Comparison of ENCODE assay signal across 1 cellular context in the genomic region with DNA sequence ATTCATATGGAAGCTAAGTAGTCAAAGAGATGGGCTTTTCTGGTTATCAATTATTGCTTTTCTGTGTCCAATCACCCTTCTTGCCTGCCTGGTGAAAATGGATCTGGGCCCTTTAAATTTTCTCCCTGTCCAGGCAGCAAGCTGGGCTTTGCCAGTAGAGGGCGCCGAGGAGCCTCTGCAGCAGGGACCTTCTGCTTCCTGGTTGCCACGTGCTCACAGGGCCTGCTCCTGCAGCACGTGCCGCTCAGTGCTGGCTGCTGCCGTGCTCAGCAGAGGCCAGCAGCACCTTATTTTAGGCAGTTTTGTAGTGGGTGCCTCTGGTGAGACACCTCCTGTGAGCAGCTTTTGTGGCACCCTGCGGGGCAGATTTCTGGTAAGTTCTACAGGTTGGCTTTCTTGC.
TF ChIP-seq lines count a peak whose summit lies in the region.

No MANE protein-coding gene starts in this region.

TF ChIP-seq in HEK293, 187 proteins besides CTCF, POLR2A, EP300 and RAD21 (continued from another document):
- TF ChIP-seq, protein P1, sequence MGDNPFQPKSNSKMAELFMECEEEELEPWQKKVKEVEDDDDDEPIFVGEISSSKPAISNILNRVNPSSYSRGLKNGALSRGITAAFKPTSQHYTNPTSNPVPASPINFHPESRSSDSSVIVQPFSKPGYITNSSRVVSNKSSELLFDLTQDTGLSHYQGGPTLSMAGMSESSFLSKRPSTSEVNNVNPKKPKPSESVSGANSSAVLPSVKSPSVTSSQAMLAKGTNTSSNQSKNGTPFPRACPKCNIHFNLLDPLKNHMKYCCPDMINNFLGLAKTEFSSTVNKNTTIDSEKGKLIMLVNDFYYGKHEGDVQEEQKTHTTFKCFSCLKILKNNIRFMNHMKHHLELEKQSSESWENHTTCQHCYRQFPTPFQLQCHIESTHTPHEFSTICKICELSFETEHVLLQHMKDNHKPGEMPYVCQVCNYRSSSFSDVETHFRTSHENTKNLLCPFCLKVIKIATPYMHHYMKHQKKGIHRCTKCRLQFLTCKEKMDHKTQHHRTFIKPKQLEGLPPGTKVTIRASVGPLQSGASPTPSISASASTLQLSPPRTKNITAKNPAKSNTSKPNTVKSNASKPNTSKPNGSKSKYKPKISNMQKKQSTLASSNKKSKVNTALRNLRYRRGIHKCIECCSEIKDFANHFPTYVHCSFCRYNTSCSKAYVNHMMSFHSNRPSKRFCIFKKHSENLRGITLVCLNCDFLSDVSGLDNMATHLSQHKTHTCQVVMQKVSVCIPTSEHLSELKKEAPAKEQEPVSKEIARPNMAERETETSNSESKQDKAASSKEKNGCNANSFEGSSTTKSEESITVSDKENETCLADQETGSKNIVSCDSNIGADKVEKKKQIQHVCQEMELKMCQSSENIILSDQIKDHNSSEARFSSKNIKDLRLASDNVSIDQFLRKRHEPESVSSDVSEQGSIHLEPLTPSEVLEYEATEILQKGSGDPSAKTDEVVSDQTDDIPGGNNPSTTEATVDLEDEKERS (tag by site-specific recombination; IDR thresholded peaks at IDR 0.05): peak; percentile 95; the same call in 1 of the 2 replicates
- TF ChIP-seq TRIM28 (IDR thresholded peaks at IDR 0.05; ENCODE audit: borderline replicate concordance, low read length) (peak; percentile 98; the same call in 1 of the 2 replicates), ZNF391 (tag by site-specific recombination; IDR thresholded peaks at IDR 0.05; ENCODE audit: borderline replicate concordance, low read depth) (no peak), ZSCAN16 (tag by site-specific recombination; IDR thresholded peaks at IDR 0.05) (no peak), ZEB2 (tag by site-specific recombination; IDR thresholded peaks at IDR 0.05) (no peak), ZNF544 (tag by site-specific recombination; IDR thresholded peaks at IDR 0.05) (no peak), IKZF3 (tag by site-specific recombination; IDR thresholded peaks at IDR 0.05) (no peak), ZNF121 (tag by site-specific recombination; IDR thresholded peaks at IDR 0.05) (no peak), ZNF660 (tag by site-specific recombination; IDR thresholded peaks at IDR 0.05) (peak; percentile 71; the same call in 1 of the 2 replicates), ZNF426 (tag by site-specific recombination; IDR thresholded peaks at IDR 0.05) (no peak), ZNF114 (tag by site-specific recombination; IDR thresholded peaks at IDR 0.05) (no peak), ZNF571 (tag by site-specific recombination; IDR thresholded peaks at IDR 0.05) (no peak), ZNF768 (tag by site-specific recombination; IDR thresholded peaks at IDR 0.05) (no peak), ZNF530 (tag by site-specific recombination; IDR thresholded peaks at IDR 0.05; ENCODE audit: low read depth) (no peak), ZBTB48 (tag by site-specific recombination; IDR thresholded peaks at IDR 0.05) (no peak), ZNF585B (tag by site-specific recombination; IDR thresholded peaks at IDR 0.05) (no peak), ZNF555 (tag by site-specific recombination; conservative IDR thresholded peaks at IDR 0.05) (no peak), ZBTB20 (tag by site-specific recombination; IDR thresholded peaks at IDR 0.05) (no peak), KLF8 (tag by site-specific recombination; IDR thresholded peaks at IDR 0.05) (no peak), ZSCAN23 (tag by site-specific recombination; IDR thresholded peaks at IDR 0.05) (no peak), ZNF19 (tag by site-specific recombination; IDR thresholded peaks at IDR 0.05; ENCODE audit: low read depth) (no peak), ZNF248 (tag by site-specific recombination; IDR thresholded peaks at IDR 0.05) (no peak), ZNF341 (tag by site-specific recombination; IDR thresholded peaks at IDR 0.05; ENCODE audit: low read depth) (no peak), ZNF792 (tag by site-specific recombination; IDR thresholded peaks at IDR 0.05) (no peak), ZNF112 (tag by site-specific recombination; IDR thresholded peaks at IDR 0.05) (no peak), ZNF514 (tag by site-specific recombination; IDR thresholded peaks at IDR 0.05) (no peak), ZNF366 (tag by site-specific recombination; conservative IDR thresholded peaks at IDR 0.05) (no peak), ZNF2 (tag by site-specific recombination; IDR thresholded peaks at IDR 0.05) (0 out of 2 replicates have a peak, but pooled peaks have one; percentile 35)
- TF ChIP-seq, protein P2, sequence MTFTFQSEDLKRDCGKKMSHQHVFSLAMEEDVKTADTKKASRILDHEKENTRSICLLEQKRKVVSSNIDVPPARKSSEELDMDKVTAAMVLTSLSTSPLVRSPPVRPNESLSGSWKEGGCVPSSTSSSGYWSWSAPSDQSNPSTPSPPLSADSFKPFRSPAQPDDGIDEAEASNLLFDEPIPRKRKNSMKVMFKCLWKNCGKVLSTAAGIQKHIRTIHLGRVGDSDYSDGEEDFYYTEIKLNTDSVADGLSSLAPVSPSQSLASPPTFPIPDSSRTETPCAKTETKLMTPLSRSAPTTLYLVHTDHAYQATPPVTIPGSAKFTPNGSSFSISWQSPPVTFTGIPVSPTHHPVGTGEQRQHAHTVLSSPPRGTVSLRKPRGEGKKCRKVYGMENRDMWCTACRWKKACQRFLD (tag by site-specific recombination; IDR thresholded peaks at IDR 0.05): no peak
- TF ChIP-seq, protein P3, sequence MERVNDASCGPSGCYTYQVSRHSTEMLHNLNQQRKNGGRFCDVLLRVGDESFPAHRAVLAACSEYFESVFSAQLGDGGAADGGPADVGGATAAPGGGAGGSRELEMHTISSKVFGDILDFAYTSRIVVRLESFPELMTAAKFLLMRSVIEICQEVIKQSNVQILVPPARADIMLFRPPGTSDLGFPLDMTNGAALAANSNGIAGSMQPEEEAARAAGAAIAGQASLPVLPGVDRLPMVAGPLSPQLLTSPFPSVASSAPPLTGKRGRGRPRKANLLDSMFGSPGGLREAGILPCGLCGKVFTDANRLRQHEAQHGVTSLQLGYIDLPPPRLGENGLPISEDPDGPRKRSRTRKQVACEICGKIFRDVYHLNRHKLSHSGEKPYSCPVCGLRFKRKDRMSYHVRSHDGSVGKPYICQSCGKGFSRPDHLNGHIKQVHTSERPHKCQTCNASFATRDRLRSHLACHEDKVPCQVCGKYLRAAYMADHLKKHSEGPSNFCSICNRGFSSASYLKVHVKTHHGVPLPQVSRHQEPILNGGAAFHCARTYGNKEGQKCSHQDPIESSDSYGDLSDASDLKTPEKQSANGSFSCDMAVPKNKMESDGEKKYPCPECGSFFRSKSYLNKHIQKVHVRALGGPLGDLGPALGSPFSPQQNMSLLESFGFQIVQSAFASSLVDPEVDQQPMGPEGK (tag by site-specific recombination; IDR thresholded peaks at IDR 0.05): no peak
- TF ChIP-seq, protein P4, sequence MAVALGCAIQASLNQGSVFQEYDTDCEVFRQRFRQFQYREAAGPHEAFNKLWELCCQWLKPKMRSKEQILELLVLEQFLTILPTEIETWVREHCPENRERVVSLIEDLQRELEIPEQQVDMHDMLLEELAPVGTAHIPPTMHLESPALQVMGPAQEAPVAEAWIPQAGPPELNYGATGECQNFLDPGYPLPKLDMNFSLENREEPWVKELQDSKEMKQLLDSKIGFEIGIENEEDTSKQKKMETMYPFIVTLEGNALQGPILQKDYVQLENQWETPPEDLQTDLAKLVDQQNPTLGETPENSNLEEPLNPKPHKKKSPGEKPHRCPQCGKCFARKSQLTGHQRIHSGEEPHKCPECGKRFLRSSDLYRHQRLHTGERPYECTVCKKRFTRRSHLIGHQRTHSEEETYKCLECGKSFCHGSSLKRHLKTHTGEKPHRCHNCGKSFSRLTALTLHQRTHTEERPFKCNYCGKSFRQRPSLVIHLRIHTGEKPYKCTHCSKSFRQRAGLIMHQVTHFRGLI (tag by site-specific recombination; IDR thresholded peaks at IDR 0.05): no peak
- TF ChIP-seq, protein P5, sequence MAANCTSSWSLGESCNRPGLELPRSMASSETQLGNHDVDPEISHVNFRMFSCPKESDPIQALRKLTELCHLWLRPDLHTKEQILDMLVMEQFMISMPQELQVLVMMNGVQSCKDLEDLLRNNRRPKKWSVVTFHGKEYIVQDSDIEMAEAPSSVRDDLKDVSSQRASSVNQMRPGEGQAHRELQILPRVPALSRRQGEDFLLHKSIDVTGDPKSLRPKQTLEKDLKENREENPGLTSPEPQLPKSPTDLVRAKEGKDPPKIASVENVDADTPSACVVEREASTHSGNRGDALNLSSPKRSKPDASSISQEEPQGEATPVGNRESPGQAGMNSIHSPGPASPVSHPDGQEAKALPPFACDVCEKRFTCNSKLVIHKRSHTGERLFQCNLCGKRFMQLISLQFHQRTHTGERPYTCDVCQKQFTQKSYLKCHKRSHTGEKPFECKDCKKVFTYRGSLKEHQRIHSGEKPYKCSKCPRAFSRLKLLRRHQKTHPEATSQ (tag by site-specific recombination; IDR thresholded peaks at IDR 0.05): 0 out of 2 replicates have a peak, but pooled peaks have one; percentile 31
- TF ChIP-seq, protein P6, sequence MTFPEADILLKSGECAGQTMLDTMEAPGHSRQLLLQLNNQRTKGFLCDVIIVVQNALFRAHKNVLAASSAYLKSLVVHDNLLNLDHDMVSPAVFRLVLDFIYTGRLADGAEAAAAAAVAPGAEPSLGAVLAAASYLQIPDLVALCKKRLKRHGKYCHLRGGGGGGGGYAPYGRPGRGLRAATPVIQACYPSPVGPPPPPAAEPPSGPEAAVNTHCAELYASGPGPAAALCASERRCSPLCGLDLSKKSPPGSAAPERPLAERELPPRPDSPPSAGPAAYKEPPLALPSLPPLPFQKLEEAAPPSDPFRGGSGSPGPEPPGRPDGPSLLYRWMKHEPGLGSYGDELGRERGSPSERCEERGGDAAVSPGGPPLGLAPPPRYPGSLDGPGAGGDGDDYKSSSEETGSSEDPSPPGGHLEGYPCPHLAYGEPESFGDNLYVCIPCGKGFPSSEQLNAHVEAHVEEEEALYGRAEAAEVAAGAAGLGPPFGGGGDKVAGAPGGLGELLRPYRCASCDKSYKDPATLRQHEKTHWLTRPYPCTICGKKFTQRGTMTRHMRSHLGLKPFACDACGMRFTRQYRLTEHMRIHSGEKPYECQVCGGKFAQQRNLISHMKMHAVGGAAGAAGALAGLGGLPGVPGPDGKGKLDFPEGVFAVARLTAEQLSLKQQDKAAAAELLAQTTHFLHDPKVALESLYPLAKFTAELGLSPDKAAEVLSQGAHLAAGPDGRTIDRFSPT (tag by site-specific recombination; IDR thresholded peaks at IDR 0.05): no peak
- TF ChIP-seq, protein P7, sequence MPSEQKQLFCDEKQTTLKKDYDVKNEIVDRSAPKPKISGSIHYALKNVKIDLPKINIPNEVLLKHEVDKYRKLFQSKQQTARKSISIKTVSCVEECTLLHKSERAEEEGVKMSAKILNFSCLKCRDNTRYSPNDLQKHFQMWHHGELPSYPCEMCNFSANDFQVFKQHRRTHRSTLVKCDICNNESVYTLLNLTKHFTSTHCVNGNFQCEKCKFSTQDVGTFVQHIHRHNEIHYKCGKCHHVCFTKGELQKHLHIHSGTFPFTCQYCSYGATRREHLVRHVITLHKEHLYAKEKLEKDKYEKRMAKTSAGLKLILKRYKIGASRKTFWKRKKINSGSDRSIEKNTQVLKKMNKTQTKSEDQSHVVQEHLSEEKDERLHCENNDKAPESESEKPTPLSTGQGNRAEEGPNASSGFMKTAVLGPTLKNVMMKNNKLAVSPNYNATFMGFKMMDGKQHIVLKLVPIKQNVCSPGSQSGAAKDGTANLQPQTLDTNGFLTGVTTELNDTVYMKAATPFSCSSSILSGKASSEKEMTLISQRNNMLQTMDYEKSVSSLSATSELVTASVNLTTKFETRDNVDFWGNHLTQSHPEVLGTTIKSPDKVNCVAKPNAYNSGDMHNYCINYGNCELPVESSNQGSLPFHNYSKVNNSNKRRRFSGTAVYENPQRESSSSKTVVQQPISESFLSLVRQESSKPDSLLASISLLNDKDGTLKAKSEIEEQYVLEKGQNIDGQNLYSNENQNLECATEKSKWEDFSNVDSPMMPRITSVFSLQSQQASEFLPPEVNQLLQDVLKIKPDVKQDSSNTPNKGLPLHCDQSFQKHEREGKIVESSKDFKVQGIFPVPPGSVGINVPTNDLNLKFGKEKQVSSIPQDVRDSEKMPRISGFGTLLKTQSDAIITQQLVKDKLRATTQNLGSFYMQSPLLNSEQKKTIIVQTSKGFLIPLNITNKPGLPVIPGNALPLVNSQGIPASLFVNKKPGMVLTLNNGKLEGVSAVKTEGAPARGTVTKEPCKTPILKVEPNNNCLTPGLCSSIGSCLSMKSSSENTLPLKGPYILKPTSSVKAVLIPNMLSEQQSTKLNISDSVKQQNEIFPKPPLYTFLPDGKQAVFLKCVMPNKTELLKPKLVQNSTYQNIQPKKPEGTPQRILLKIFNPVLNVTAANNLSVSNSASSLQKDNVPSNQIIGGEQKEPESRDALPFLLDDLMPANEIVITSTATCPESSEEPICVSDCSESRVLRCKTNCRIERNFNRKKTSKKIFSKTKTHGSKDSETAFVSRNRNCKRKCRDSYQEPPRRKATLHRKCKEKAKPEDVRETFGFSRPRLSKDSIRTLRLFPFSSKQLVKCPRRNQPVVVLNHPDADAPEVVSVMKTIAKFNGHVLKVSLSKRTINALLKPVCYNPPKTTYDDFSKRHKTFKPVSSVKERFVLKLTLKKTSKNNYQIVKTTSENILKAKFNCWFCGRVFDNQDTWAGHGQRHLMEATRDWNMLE (tag by site-specific recombination; conservative IDR thresholded peaks at IDR 0.05; ENCODE audit: low read depth): no peak
- TF ChIP-seq, protein P8, sequence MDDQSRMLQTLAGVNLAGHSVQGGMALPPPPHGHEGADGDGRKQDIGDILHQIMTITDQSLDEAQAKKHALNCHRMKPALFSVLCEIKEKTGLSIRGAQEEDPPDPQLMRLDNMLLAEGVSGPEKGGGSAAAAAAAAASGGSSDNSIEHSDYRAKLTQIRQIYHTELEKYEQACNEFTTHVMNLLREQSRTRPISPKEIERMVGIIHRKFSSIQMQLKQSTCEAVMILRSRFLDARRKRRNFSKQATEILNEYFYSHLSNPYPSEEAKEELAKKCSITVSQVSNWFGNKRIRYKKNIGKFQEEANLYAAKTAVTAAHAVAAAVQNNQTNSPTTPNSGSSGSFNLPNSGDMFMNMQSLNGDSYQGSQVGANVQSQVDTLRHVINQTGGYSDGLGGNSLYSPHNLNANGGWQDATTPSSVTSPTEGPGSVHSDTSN (CRISPR knock-in tag; IDR thresholded peaks at IDR 0.05): no peak
